In the genomic region with DNA sequence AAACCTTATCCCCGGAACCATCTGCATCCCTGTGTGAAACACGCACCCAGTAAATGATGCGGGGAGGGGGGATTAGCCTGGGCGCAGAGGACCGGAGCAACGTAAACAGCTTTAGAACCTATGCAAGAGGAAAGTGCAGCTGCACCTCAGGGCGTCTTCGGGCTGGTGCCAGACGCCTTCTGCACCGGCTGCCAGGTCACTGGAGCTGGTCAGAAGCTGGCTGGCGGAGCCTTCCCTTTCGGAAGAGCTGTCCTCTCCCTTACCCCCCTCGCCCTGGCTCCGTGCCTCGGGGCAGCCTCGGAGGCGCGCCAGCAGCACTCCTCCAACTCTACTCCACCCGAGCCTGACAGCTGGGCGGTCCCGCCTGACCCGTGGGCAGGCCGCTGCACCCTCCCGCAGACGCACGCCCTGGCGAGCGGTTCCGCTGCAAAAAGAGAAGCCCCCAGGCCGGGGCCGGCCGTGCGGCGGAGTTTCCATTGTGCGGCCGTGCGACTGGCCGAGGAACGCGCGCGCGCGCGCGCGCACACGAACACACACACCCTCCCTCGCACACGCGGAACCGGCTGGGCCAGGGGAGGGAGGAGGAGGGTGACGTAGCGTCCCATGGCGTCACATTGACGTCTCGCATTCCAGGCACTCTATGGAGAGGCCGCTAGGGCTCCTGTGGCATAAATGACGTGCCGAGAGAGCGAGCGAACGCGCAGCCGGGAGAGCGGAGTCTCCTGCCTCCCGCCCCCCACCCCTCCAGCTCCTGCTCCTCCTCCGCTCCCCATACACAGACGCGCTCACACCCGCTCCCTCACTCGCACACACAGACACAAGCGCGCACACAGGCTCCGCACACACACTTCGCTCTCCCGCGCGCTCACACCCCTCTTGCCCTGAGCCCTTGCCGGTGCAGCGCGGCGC, we compare ENCODE assay signal across 9 cellular contexts. TPM values are rescaled to one million over a fixed set of nuclear protein-coding genes. Genes with fewer than 3 reads are reported as not detected.
A peak's percentile ranks its signal among the peaks of the same experiment; 100 is the strongest.
DNase-seq lines count a peak whose midpoint lies in the region; ATAC-seq, FAIRE-seq and TF ChIP-seq lines count a peak whose summit lies in the region.
"Had no signal": no experiment of that assay in that cellular context is flagged by ENCODE, and none has a peak within 500 bp of the region (broad histone marks: within the 10 kb centered on the region; RNA-seq: fewer than 3 reads in every experiment).

Gene NR4A3 (plus strand): TSS at position 699 of the 909 bp plus-strand sequence. CDS start 6,158 bp downstream, outside the sequence.

- peak in 1 of 2 experiments; percentile 65; a peak in 2 of 4 replicates for TF ChIP-seq POLR2A in HepG2 (IDR thresholded peaks at IDR 0.05; ENCODE audit: insufficient read depth in 1 of 2, low read depth in 2 of 2, low read length in 2 of 2)

- H2AFZ ChIP-seq in HepG2 (ENCODE audit: low read length): peak within 1 kb of the TSS; percentile 3

- H3K27ac ChIP-seq in BLaER1: peak within 1 kb of the TSS; percentile 52
- no peak within 1 kb of the TSS for H3K27ac ChIP-seq in HepG2 (ENCODE audit: extremely low read length, insufficient read depth, low read length)

- in situ Hi-C loops in HepG2 (cut with HindIII; ENCODE audit: extremely low pct_ligation_motif_present, low pct_unique_long_range_greater_than_20kb): loop anchor here (5.0 to 10.0 kb wide), 2 partner anchors 86 to 183 kb away; partner anchors contain the start of gene STX17

- H3K79me2 ChIP-seq in HepG2 (ENCODE audit: insufficient read depth, low read length): peaks cover 5% of the 10 kb centered on the region

- no peak for TF ChIP-seq CTCF in HepG2 (CRISPR knock-in tag; IDR thresholded peaks at IDR 0.05)

- POLR2A ChIA-PET in HepG2 (lab: Yijun Ruan, JAX): interaction anchor here (0.9 to 1.9 kb wide), 4 partner anchors 83 to 649 kb away, joined by 3 to 6 read pairs (median 5); partner anchors contain the start of genes ALG2, SEC61B and STX17

- peak within 1 kb of the TSS; percentile 79 for H3K9ac ChIP-seq in BLaER1
- peak within 1 kb of the TSS; percentile 62 for H3K9ac ChIP-seq in HepG2 (ENCODE audit: insufficient read depth, low read depth, low read length)

- peaks cover 55% of the 10 kb centered on the region for H3K4me1 ChIP-seq in BLaER1
- peaks cover 50% of the 10 kb centered on the region for H3K4me1 ChIP-seq in HepG2 (ENCODE audit: insufficient read depth, low read length)

- H3K27me3 ChIP-seq in BLaER1: peaks cover 47% of the 10 kb centered on the region
- H3K27me3 ChIP-seq in HepG2 (ENCODE audit: control insufficient read depth in 1 of 2, insufficient read depth in 2 of 2, low read length in 2 of 2): peaks cover 7 to 40% of the 10 kb centered on the region in 2 experiments; a peak in 4 of 5 replicates

- FAIRE-seq in HepG2 (lab: Jason Lieb, UNC): no peak
- FAIRE-seq: endometrium had no signal

- H3K36me3 ChIP-seq in BLaER1 (no peaks in the 10 kb centered on the region), HepG2 (replicated peaks in 1 of 2; ENCODE audit: control insufficient read depth in 1 of 2, insufficient read depth in 2 of 2, low read length in 2 of 2) (no peaks in the 10 kb centered on the region)

- WGBS in HepG2 (ENCODE audit: low lambda C conversion rate): 2% methylated on average over 34 of the region's 83 CpGs

- intact Hi-C loops in HepG2 (cut with micrococcal nuclease; ENCODE audit: unreplicated experiment): loop anchor here (2.0 to 5.0 kb wide), 2 partner anchors 85 to 649 kb away; partner anchors contain the start of gene STX17

- no peak for TF ChIP-seq RAD21 in HepG2 (CRISPR knock-in tag; IDR thresholded peaks at IDR 0.05)

- H4K20me1 ChIP-seq in BLaER1 (peaks cover 45% of the 10 kb centered on the region), HepG2 (ENCODE audit: insufficient read depth, low read length) (0 out of 2 replicates have a peak, but pooled peaks cover 3% of the 10 kb centered on the region)

- CTCF ChIA-PET in HepG2 (lab: Yijun Ruan, JAX; ENCODE audit: low intra/inter-chr PET ratio, low total read pairs): no interaction called here

- DNase-seq in NCI-H69 (lab: John Stamatoyannopoulos, UW): peak; percentile 98
- DNase-seq in activated CD4-positive, alpha-beta T cell treated with anti-CD3 and anti-CD28 coated beads, Interleukin-2, amount 50 U/mL, for 24 hours (ENCODE audit: low read depth in 1 of 2, low spot score in 1 of 2): peak; percentile 61 to 77
- DNase-seq in dedifferentiated amniotic fluid mesenchymal stem cell (ENCODE audit: extremely low spot score): peak; percentile 95
- DNase-seq in HepG2 (ENCODE audit: low spot score): peak; percentile 84
- DNase-seq in stimulated activated CD4-positive, alpha-beta T cell treated with anti-CD3 and anti-CD28 coated beads, Interleukin-2, amount 100 ng/mL, for 48 hours: peak; percentile 65 to 71

- H3K4me3 ChIP-seq in BLaER1 (peak within 1 kb of the TSS; percentile 84), HepG2 (replicated peaks in 1 of 3; ENCODE audit: insufficient read depth in 1 of 3, low read depth in 2 of 3, low read length in 3 of 3) (peak within 1 kb of the TSS; percentile 66 to 90 (median 89))

- H3K9me3 ChIP-seq in BLaER1: no peaks in the 10 kb centered on the region
- H3K9me3 ChIP-seq in HepG2 (ENCODE audit: low read length): no peaks in the 10 kb centered on the region

- ATAC-seq in GM19328 (IDR thresholded peaks at IDR 0.05; ENCODE audit: unreplicated experiment): peak; percentile 29
- ATAC-seq in HG03469 (IDR thresholded peaks at IDR 0.05; ENCODE audit: unreplicated experiment): peak; percentile 27
- ATAC-seq in HepG2: peak; percentile 53

- H3K4me2 ChIP-seq in BLaER1 (peak within 1 kb of the TSS; percentile 92), HepG2 (ENCODE audit: low read depth, low read length) (peak within 1 kb of the TSS; percentile 100)

- no TSS peak for BruUV-seq in HepG2 (replicated peaks; lab: Mats Ljungman, UMichigan)

- TF ChIP-seq EP300 in HepG2 (IDR thresholded peaks at IDR 0.05; ENCODE audit: low read depth in 2 of 2, low read length in 2 of 2) (no peak), HepG2 (CRISPR knock-in tag; IDR thresholded peaks at IDR 0.05; ENCODE audit: borderline replicate concordance) (no peak)

TF ChIP-seq in HepG2, 621 proteins besides CTCF, POLR2A, EP300 and RAD21 (continues in another document):
- TF ChIP-seq, protein P1, sequence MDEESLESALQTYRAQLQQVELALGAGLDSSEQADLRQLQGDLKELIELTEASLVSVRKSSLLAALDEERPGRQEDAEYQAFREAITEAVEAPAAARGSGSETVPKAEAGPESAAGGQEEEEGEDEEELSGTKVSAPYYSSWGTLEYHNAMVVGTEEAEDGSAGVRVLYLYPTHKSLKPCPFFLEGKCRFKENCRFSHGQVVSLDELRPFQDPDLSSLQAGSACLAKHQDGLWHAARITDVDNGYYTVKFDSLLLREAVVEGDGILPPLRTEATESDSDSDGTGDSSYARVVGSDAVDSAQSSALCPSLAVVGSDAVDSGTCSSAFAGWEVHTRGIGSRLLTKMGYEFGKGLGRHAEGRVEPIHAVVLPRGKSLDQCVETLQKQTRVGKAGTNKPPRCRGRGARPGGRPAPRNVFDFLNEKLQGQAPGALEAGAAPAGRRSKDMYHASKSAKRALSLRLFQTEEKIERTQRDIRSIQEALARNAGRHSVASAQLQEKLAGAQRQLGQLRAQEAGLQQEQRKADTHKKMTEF (CRISPR knock-in tag; IDR thresholded peaks at IDR 0.05): peak; percentile 18; the same call in 1 of the 2 replicates
- TF ChIP-seq ZNF205 (CRISPR knock-in tag; IDR thresholded peaks at IDR 0.05) (peak; percentile 16; the same call in 1 of the 2 replicates), NCOA2 (CRISPR knock-in tag; IDR thresholded peaks at IDR 0.05) (0 out of 2 replicates have a peak, but pooled peaks have one; percentile 30), AGO1 (IDR thresholded peaks at IDR 0.05; ENCODE audit: low read depth, low read length, poor library complexity, severe bottlenecking) (no peak), ZNF136 (CRISPR knock-in tag; IDR thresholded peaks at IDR 0.05; ENCODE audit: low read depth) (0 out of 2 replicates have a peak, but pooled peaks have one; percentile 56), ZNF747 (CRISPR knock-in tag; IDR thresholded peaks at IDR 0.05; ENCODE audit: borderline replicate concordance) (peak; percentile 43; the same call in 1 of the 2 replicates), MAZ (IDR thresholded peaks at IDR 0.05; ENCODE audit: borderline replicate concordance, low read depth, low read length) (peak; percentile 71), MAZ (CRISPR knock-in tag; IDR thresholded peaks at IDR 0.05; ENCODE audit: low read depth) (peak; percentile 89)

RNA-seq across cellular contexts. Expression of gene NR4A3, which starts in this region (rescaled TPM):
- total RNA-seq in HepG2 (2016; rRNA removed; fragmentation: Illumina TruSeq; extraction: Trizol): 0.02 TPM in 1 of 2 replicates, not detected in the other
- total RNA-seq in HepG2 (2016; cell fraction: cytosol; rRNA removed; fragmentation: Illumina TruSeq; extraction: Trizol; ENCODE audit: low read depth): not detected in 2 replicates
- total RNA-seq in HepG2 (2016; cell fraction: insoluble cytoplasmic fraction; rRNA removed; fragmentation: Illumina TruSeq; extraction: Trizol): 0.03 TPM in 1 of 2 replicates, not detected in the other
- 0.03 TPM in 1 of 2 replicates, not detected in the other for total RNA-seq in HepG2 (2016; cell fraction: membrane; rRNA removed; fragmentation: Illumina TruSeq; extraction: Trizol)
- 0.25 and 0.31 TPM in 2 replicates for total RNA-seq in HepG2 (2016; cell fraction: nucleus; rRNA removed; fragmentation: Illumina TruSeq; extraction: Trizol)
- 0.03 and 0.09 TPM in 2 replicates for polyA plus RNA-seq in HepG2 (2011; rRNA removed)
- polyA plus RNA-seq in HepG2 (2011; cell fraction: cytosol; rRNA removed): 0.03 TPM in 1 of 2 replicates, not detected in the other
- 0.09 and 0.14 TPM in 2 replicates for polyA plus RNA-seq in HepG2 (2011; cell fraction: nucleus; rRNA removed)
- polyA plus RNA-seq in HepG2 (2012): 0.07 TPM in 1 of 2 replicates, not detected in the other
- polyA plus RNA-seq in HepG2 (2016; cell fraction: cytosol; fragmentation: Illumina TruSeq; extraction: Trizol; ENCODE audit: low read depth): not detected in 2 replicates
- polyA plus RNA-seq in HepG2 (2016; cell fraction: insoluble cytoplasmic fraction; fragmentation: Illumina TruSeq; extraction: Trizol; ENCODE audit: low read depth): 0.04 and 0.07 TPM in 2 replicates
- not detected in 2 replicates for polyA plus RNA-seq in HepG2 (2016; cell fraction: membrane; fragmentation: Illumina TruSeq; extraction: Trizol; ENCODE audit: low read depth)
- polyA plus RNA-seq in HepG2 (2016; cell fraction: nucleus; fragmentation: Illumina TruSeq; extraction: Trizol; ENCODE audit: insufficient read depth, low read depth): not detected in 2 replicates
- 0.06 and 5.7 TPM in 2 replicates for polyA minus RNA-seq in HepG2 (2011; rRNA and poly(A)+ RNA removed; ENCODE audit: low replicate concordance)
- 0.18 TPM in 1 of 2 replicates, not detected in the other for polyA minus RNA-seq in HepG2 (2011; cell fraction: cytosol; rRNA and poly(A)+ RNA removed)
- polyA minus RNA-seq in HepG2 (2011; cell fraction: nucleus; rRNA and poly(A)+ RNA removed): 0.50 and 0.64 TPM in 2 replicates
